ENCODE assay signal across 8 cellular contexts in the genomic region with DNA sequence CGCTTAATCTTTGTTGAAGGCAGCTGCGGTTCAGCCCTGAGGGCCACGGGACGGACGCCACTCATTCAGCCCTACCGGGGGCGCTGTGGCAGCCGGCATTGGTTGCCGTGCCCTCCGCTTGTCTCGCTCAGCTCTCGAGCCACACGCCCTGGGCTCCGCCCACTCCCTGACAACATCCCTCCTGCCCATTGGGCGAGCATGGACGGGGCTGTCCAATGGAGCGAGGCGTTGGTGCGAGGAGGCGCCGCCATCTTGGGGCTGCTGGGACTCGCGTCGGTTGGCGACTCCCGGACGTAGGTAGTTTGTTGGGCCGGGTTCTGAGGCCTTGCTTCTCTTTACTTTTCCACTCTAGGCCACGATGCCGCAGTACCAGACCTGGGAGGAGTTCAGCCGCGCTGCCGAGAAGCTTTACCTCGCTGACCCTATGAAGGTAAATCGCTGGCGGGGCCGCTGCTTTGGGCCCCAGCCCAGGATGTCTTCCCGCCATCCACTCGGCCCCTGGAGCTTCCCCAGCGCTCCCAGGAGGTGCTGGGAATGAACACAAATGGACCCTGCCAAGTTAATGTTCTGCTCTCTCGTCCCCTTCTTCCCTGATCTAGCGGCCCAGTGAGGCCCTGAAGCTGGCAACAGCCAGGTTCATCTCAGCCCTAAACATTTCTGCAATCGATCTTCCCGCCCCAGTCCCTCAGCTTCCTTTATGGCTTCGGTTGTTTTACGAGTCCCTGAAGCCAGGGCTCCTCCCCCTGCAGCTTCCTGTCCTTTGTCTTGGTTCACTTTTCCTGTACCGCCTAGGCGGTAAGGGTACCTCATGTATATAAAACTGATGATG. TPM values are rescaled to one million over a fixed set of nuclear protein-coding genes. Genes with fewer than 3 reads are reported as not detected.
A peak's percentile ranks its signal among the peaks of the same experiment; 100 is the strongest.
DNase-seq lines count a peak whose midpoint lies in the region; TF ChIP-seq lines count a peak whose summit lies in the region.

A gene with protein sequence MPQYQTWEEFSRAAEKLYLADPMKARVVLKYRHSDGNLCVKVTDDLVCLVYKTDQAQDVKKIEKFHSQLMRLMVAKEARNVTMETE (plus strand): TSS at position 244 of the 829 bp plus-strand sequence. CDS start 115 bp downstream, at position 359.

- peak within 1 kb of the TSS; percentile 82 for H3K4me3 ChIP-seq in GM08714 (ENCODE audit: low read length)

- peak; percentile 90 for TF ChIP-seq CTCF in HFFc6 (IDR thresholded peaks at IDR 0.05)

- CTCF ChIA-PET in activated naive CD4-positive, alpha-beta T cell treated with anti-CD3 and anti-CD28 coated beads, Interleukin-2, amount 10 ng/mL, durations not matched to agents 7 days and 5 days (lab: Charles Lee), result interaction anchor here (0.6 to 3.1 kb wide), 21 partner anchors 9 to 309 kb away, joined by 3 to 12 read pairs (median 4); a partner anchor contains a TSS

- no peaks in the 10 kb centered on the region for H3K27me3 Mint-ChIP-seq in HFFc6 (ENCODE audit: insufficient read depth)
- H3K27me3 Mint-ChIP-seq in activated naive CD4-positive, alpha-beta T cell treated with anti-CD3 and anti-CD28 coated beads, Interleukin-2, amount 10 ng/mL, durations not matched to agents 7 days and 5 days, result peaks cover 3% of the 10 kb centered on the region

- no peak within 1 kb of the TSS for H3K4me3 Mint-ChIP-seq in HFFc6
- no peak within 1 kb of the TSS for H3K4me3 Mint-ChIP-seq in activated naive CD4-positive, alpha-beta T cell treated with anti-CD3 and anti-CD28 coated beads, Interleukin-2, amount 10 ng/mL, durations not matched to agents 7 days and 5 days

- no peak within 1 kb of the TSS for H3K27ac Mint-ChIP-seq in HFFc6
- H3K27ac Mint-ChIP-seq in activated naive CD4-positive, alpha-beta T cell treated with anti-CD3 and anti-CD28 coated beads, Interleukin-2, amount 10 ng/mL, durations not matched to agents 7 days and 5 days, result no peak within 1 kb of the TSS

- peaks cover 59% of the 10 kb centered on the region for H3K4me1 Mint-ChIP-seq in HFFc6 (ENCODE audit: low read depth)
- peaks cover 34% of the 10 kb centered on the region for H3K4me1 Mint-ChIP-seq in activated naive CD4-positive, alpha-beta T cell treated with anti-CD3 and anti-CD28 coated beads, Interleukin-2, amount 10 ng/mL, durations not matched to agents 7 days and 5 days

- DNase-seq in HFFc6 (peak; percentile 98), NAMALWA (ENCODE audit: low spot score) (peak; percentile 100), SK-N-DZ (ENCODE audit: low spot score) (peak; percentile 98), globus pallidus (ENCODE audit: low spot score) (peak; percentile 98), nucleus accumbens (lab: John Stamatoyannopoulos, UW) (peak; percentile 67 to 99 (median 97))
- peak; percentile 100 for DNase-seq in activated naive CD4-positive, alpha-beta T cell treated with anti-CD3 and anti-CD28 coated beads, Interleukin-2, amount 10 ng/mL, durations not matched to agents 7 days and 5 days

- H3K36me3 Mint-ChIP-seq in HFFc6 (ENCODE audit: low read depth), result 0 out of 2 replicates have a peak, but pooled peaks cover 3% of the 10 kb centered on the region
- peaks cover 27% of the 10 kb centered on the region for H3K36me3 Mint-ChIP-seq in activated naive CD4-positive, alpha-beta T cell treated with anti-CD3 and anti-CD28 coated beads, Interleukin-2, amount 10 ng/mL, durations not matched to agents 7 days and 5 days

- H3K9me3 Mint-ChIP-seq in HFFc6, result no peaks in the 10 kb centered on the region
- no peaks in the 10 kb centered on the region for H3K9me3 Mint-ChIP-seq in activated naive CD4-positive, alpha-beta T cell treated with anti-CD3 and anti-CD28 coated beads, Interleukin-2, amount 10 ng/mL, durations not matched to agents 7 days and 5 days

- H3K27ac ChIP-seq in temporal lobe (ENCODE audit: low read depth, low read length), result peak within 1 kb of the TSS; percentile 85

RNA-seq across cellular contexts. Expression of the gene that starts here (rescaled TPM):
- total RNA-seq in HFFc6 (2021; fragmentation: NEBNext Ultra II Directional; extraction: Animal tissue kit (Norgen Biotek cat#: 25700)), result 100 to 1,000 TPM; 219 to 277 (median 246) TPM
- 718 and 771 TPM in 2 replicates for polyA plus RNA-seq in SK-N-DZ (2014; cell fraction: cytosol; rRNA removed)
- polyA plus RNA-seq in SK-N-DZ (2014; cell fraction: nucleus; rRNA removed), result 323 and 469 TPM in 2 replicates
- 274 TPM for total RNA-seq in temporal lobe

Comparison
In these comparisons a context has a peak if more than half of its experiments do, and no peak if none do; other contexts are left out.
1. Peak in every context shown above with its lines: DNase-seq, H3K4me3 ChIP-seq and H3K27ac ChIP-seq.